ENCODE assay signal across 8 cellular contexts in the genomic region with DNA sequence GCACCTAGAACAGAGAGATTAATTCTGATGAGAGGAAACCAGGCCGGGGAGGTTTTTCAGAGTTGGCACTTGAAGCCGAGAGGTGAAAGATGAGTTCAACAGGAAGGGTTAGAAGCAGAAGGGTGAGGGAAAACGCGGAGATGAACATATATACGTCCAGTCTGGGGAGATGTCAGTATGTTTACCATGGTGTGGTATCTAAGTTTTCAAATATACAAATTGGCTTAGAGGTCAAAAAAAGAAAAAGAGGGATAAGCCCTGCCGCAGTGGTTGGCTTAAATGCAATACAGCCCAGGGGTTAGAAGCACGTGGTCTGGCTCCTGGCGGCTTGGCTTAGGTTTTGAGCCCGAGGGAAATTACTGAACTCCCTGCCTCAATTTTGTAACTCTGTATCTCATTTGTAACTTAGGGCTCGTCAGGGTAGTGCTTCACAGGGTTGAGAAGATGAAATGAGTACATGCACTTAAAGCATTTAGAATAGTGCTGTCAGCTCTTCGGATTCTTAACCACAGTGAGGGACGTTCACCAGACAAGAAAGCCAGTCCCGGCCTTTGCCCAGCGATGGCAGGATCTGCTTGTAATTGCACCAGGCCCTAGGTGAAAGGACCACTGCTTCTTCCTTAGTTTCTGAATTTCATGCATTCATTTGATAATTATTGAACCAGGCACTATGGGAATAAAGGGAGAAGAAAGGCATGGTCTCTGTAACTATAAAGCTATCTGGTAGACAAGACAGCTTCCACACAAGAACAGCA. TPM values are rescaled to one million over a fixed set of nuclear protein-coding genes. Genes with fewer than 3 reads are reported as not detected.
DNase-seq lines count a peak whose midpoint lies in the region; FAIRE-seq and TF ChIP-seq lines count a peak whose summit lies in the region.

No MANE protein-coding gene starts in this region.

- peak overlapping the region; percentile 25 for H3K4me3 ChIP-seq in adipocyte (ENCODE audit: low read length)
- peak overlapping the region in 1 of 2 donors; percentile 44 for H3K4me3 ChIP-seq in kidney (ENCODE audit: low read length in 2 of 2)

- H3K27me3 ChIP-seq in adipocyte (replicated peaks; ENCODE audit: control insufficient read depth, insufficient read depth, low read length): peaks cover 5% of the 10 kb centered on the region

- H3K4me1 Mint-ChIP-seq in activated T-cell treated with anti-CD3 and anti-CD28 coated beads, Interleukin-2, amount 50 U/mL, for 24 hours (ENCODE audit: low read depth): peaks cover 15% of the 10 kb centered on the region

- no peaks in the 10 kb centered on the region for H3K9me3 Mint-ChIP-seq in activated T-cell treated with anti-CD3 and anti-CD28 coated beads, Interleukin-2, amount 50 U/mL, for 24 hours

- peak overlapping the region; percentile 91 to 98 for H3K27ac ChIP-seq in kidney (ENCODE audit: low read depth in 2 of 2, low read length in 2 of 2)
- H3K27ac ChIP-seq in temporal lobe (ENCODE audit: low read depth, low read length): peak overlapping the region; percentile 69

- peaks cover 43% of the 10 kb centered on the region for H3K4me1 ChIP-seq in adipocyte (ENCODE audit: control insufficient read depth, insufficient read depth, low read length)
- peaks cover 11 to 19% of the 10 kb centered on the region in 2 donors for H3K4me1 ChIP-seq in kidney (ENCODE audit: control insufficient read depth in 1 of 2, insufficient read depth in 1 of 2, low read depth in 1 of 2, low read length in 2 of 2)

- H3K27ac Mint-ChIP-seq in activated T-cell treated with anti-CD3 and anti-CD28 coated beads, Interleukin-2, amount 50 U/mL, for 24 hours: peak overlapping the region; percentile 63

- H3K36me3 ChIP-seq in adipocyte (ENCODE audit: control insufficient read depth, insufficient read depth, low read length, severe bottlenecking) (no peaks in the 10 kb centered on the region), kidney (ENCODE audit: control insufficient read depth in 1 of 2, insufficient read depth in 2 of 2, low read length in 2 of 2) (peaks cover 0 to 5% of the 10 kb centered on the region in 2 donors)

- intact Hi-C loops in kidney (cut with DNase I): no loop called here

- H3K4me3 Mint-ChIP-seq in activated T-cell treated with anti-CD3 and anti-CD28 coated beads, Interleukin-2, amount 50 U/mL, for 24 hours: peak overlapping the region; percentile 64

- no peak for TF ChIP-seq CTCF in kidney (IDR thresholded peaks at IDR 0.05; ENCODE audit: borderline replicate concordance, extremely low read depth, insufficient read depth)

- FAIRE-seq in kidney (lab: Jason Lieb, UNC): no peak
- no peak for FAIRE-seq in GM19239 (lab: Jason Lieb, UNC)

- peaks cover 51% of the 10 kb centered on the region for H3K27me3 Mint-ChIP-seq in activated T-cell treated with anti-CD3 and anti-CD28 coated beads, Interleukin-2, amount 50 U/mL, for 24 hours

- H3K9ac ChIP-seq in adipocyte (ENCODE audit: low read length): peak overlapping the region; percentile 86
- peak overlapping the region; percentile 11 to 89 for H3K9ac ChIP-seq in kidney (ENCODE audit: low read length in 2 of 2)

- no peaks in the 10 kb centered on the region for H3K36me3 Mint-ChIP-seq in activated T-cell treated with anti-CD3 and anti-CD28 coated beads, Interleukin-2, amount 50 U/mL, for 24 hours (ENCODE audit: low read depth)

- no peak for DNase-seq in activated T-cell treated with anti-CD3 and anti-CD28 coated beads, Interleukin-2, amount 50 U/mL, for 24 hours
- no peak for DNase-seq in activated T-cell treated with anti-CD3 and anti-CD28 coated beads, Interleukin-2, amount 50 U/mL, for 48 hours
- DNase-seq in adipocyte (ENCODE audit: low read depth) (no peak), kidney (no peak), GM03348 (ENCODE audit: low spot score) (no peak), GM19239 (ENCODE audit: insufficient read length, low spot score) (no peak), SKM-1 treated with dmso at 0.1 percent for 144 hours (lab: John Stamatoyannopoulos, UW; ENCODE audit: unreplicated experiment) (no peak)

- no peaks in the 10 kb centered on the region for H3K9me3 ChIP-seq in adipocyte (ENCODE audit: control insufficient read depth, low read length)
- H3K9me3 ChIP-seq in kidney (ENCODE audit: control insufficient read depth in 1 of 2, low read length in 2 of 2): no peaks in the 10 kb centered on the region

RNA-seq across cellular contexts. Expression of gene HES1, which starts 6.4 kb away (rescaled TPM):
- 44.3 TPM for total RNA-seq in kidney
- 77.4 TPM for polyA plus RNA-seq in kidney (ENCODE audit: insufficient read depth, low read depth, low replicate concordance)
- 16.2 TPM for total RNA-seq in temporal lobe
